In the genomic region with DNA sequence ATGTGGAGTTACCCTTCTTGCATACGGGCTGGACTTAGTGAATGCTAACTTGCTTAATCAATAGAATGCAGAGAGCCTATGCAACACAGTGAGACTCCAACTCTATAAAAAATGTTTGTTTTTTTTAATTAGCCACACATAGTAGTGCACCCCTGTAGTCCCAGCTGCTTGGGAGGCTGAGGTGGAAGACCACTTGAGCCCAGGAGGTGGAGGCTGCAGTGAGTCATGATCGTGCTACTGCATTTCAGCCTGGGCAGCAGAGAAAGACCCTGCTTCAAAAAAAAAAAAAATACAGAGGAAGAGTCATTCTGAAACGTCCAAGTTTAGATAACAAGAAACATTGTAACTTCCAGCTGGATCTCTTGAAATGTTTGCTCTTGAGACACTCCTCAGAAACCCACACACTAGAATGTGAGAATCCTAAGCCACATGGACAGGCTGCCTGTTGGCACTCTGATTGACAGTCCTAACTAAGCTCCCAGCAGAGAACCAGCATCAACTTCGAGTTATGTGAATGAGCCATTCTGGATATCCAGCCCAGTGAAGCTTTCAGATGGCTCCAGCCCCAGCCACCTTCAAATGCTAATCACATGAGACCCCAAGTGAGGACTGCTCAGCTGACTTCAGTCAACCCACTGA, we compare ENCODE assay signal across 22 cellular contexts. TPM values are rescaled to one million over a fixed set of nuclear protein-coding genes. Genes with fewer than 3 reads are reported as not detected.
DNase-seq lines count a peak whose midpoint lies in the region; ATAC-seq and TF ChIP-seq lines count a peak whose summit lies in the region.
"Had no signal": no experiment of that assay in that cellular context is flagged by ENCODE, and none has a peak within 500 bp of the region (broad histone marks: within the 10 kb centered on the region; RNA-seq: fewer than 3 reads in every experiment).

No MANE protein-coding gene starts in this region.

- intact Hi-C loops in OCI-LY7 (cut with micrococcal nuclease; ENCODE audit: unreplicated experiment) = no loop called here
- intact Hi-C loops in testis (cut with DNase I; ENCODE audit: low total_unique reads) = no loop called here
- intact Hi-C loops in heart left ventricle (cut with DNase I) = no loop called here

- H3K4me1 ChIP-seq in OCI-LY7 (ENCODE audit: insufficient read depth, low read length, poor library complexity, severe bottlenecking) (no peaks in the 10 kb centered on the region), fibroblast of lung (ENCODE audit: control insufficient read depth, extremely low read depth, insufficient read depth, low read length) (peaks cover 2% of the 10 kb centered on the region), testis (no peaks in the 10 kb centered on the region), heart left ventricle (no peaks in the 10 kb centered on the region)
- H3K4me1 ChIP-seq: BLaER1 had no signal

- H3K36me3 ChIP-seq in OCI-LY7 (ENCODE audit: insufficient read depth, low read length) = no peaks in the 10 kb centered on the region
- H3K36me3 ChIP-seq in fibroblast of lung (ENCODE audit: control insufficient read depth, insufficient read depth, low read length) = no peaks in the 10 kb centered on the region
- H3K36me3 ChIP-seq in testis (ENCODE audit: low read depth, missing control alignments) = no peaks in the 10 kb centered on the region
- H3K36me3 ChIP-seq in heart left ventricle = no peaks in the 10 kb centered on the region
- H3K36me3 ChIP-seq: BLaER1 had no signal

- POLR2A ChIA-PET in OCI-LY7 (lab: Charles Lee) = no interaction called here

- no peaks in the 10 kb centered on the region for H3K27me3 ChIP-seq in fibroblast of lung (ENCODE audit: control insufficient read depth, insufficient read depth, low read length)
- no peaks in the 10 kb centered on the region for H3K27me3 ChIP-seq in testis
- no peaks in the 10 kb centered on the region for H3K27me3 ChIP-seq in heart left ventricle
- H3K27me3 ChIP-seq: BLaER1 had no signal

- TF ChIP-seq POLR2A in testis (IDR thresholded peaks at IDR 0.05) (no peak), heart left ventricle (IDR thresholded peaks at IDR 0.05) (no peak)

- H3K9ac ChIP-seq in fibroblast of lung (ENCODE audit: insufficient read depth, low read length) = no peak overlapping the region
- H3K9ac ChIP-seq: BLaER1 had no signal

- BruUV-seq in OCI-LY7 (replicated peaks; lab: Mats Ljungman, UMichigan) = no TSS peak

- TF ChIP-seq CTCF in OCI-LY7 (conservative IDR thresholded peaks at IDR 0.05; ENCODE audit: low read length) (no peak), fibroblast of lung (conservative IDR thresholded peaks at IDR 0.05 in 1 of 2, IDR thresholded peaks at IDR 0.05 in 1 of 2; ENCODE audit: low read depth in 1 of 2, low read length in 2 of 2) (no peak), testis (IDR thresholded peaks at IDR 0.05) (no peak), heart left ventricle (IDR thresholded peaks at IDR 0.05) (no peak)

- H3K79me2 ChIP-seq in OCI-LY7 (ENCODE audit: insufficient read depth, low read depth, low read length) (no peaks in the 10 kb centered on the region), fibroblast of lung (ENCODE audit: control insufficient read depth, insufficient read depth, low read length) (no peaks in the 10 kb centered on the region)

- H4K20me1 ChIP-seq in OCI-LY7 (ENCODE audit: insufficient read depth, low read length) = no peaks in the 10 kb centered on the region
- H4K20me1 ChIP-seq in fibroblast of lung (ENCODE audit: control insufficient read depth, extremely low read depth, insufficient read depth, low read length) = no peaks in the 10 kb centered on the region
- H4K20me1 ChIP-seq: BLaER1 had no signal

- H3K4me2 ChIP-seq in OCI-LY7 (ENCODE audit: low read length) (no peak overlapping the region), fibroblast of lung (ENCODE audit: extremely low read depth, insufficient read depth, low read length) (no peak overlapping the region)
- H3K4me2 ChIP-seq: BLaER1 had no signal

- H3K9me2 ChIP-seq in OCI-LY7 (ENCODE audit: insufficient read depth, low read length) = no peaks in the 10 kb centered on the region

- no peak overlapping the region for H3K4me3 ChIP-seq in OCI-LY7 (ENCODE audit: low read depth, low read length, poor library complexity, severe bottlenecking)
- no peak overlapping the region for H3K4me3 ChIP-seq in fibroblast of lung (replicated peaks in 1 of 4; ENCODE audit: control extremely low read depth in 1 of 4, insufficient read depth in 1 of 4, low read depth in 3 of 4, low read length in 4 of 4)
- H3K4me3 ChIP-seq in testis = no peak overlapping the region
- H3K4me3 ChIP-seq in heart left ventricle = no peak overlapping the region
- H3K4me3 ChIP-seq: BLaER1 had no signal

- H3K9me3 ChIP-seq in OCI-LY7 (ENCODE audit: low read length) (peaks cover 4% of the 10 kb centered on the region; the same call in 1 of the 2 replicates), fibroblast of lung (ENCODE audit: control insufficient read depth, insufficient read depth, low read depth, low read length) (no peaks in the 10 kb centered on the region), testis (no peaks in the 10 kb centered on the region), heart left ventricle (peaks cover 0 to 16% (median 2%) of the 10 kb centered on the region in 12 donors)

- H2AFZ ChIP-seq in OCI-LY7 (ENCODE audit: low read length) = 0 out of 2 replicates have a peak overlapping the region, but pooled peaks have one; percentile 21
- peak overlapping the region; percentile 44 for H2AFZ ChIP-seq in fibroblast of lung (ENCODE audit: low read length)

- DNase-seq in DMS 273 (lab: John Stamatoyannopoulos, UW; ENCODE audit: unreplicated experiment) (peak; percentile 87), DMS 273 treated with DMSO at 0.1 percent for 48 hours (lab: John Stamatoyannopoulos, UW) (no peak), OCI-LY7 (ENCODE audit: low spot score) (no peak), fibroblast of lung (ENCODE audit: low read depth in 2 of 2) (peak in 1 of 2 donors; percentile 32), testis (peak; percentile 54), heart left ventricle (no peak), middle frontal gyrus (ENCODE audit: extremely low spot score, low spot score) (no peak)
- DNase-seq: ACHN; CD4-positive, alpha-beta T cell; COR-L47; GDM1; Karpas-422; NCI-H1417; NCI-H1694 treated with DMSO at 0.1 percent for 48 hours; NCI-H446 treated with DMSO at 0.1 percent for 48 hours; NCI-H526 treated with DMSO at 0.1 percent for 48 hours; SHP77 treated with DMSO at 0.1 percent for 48 hours had no signal

- 43 to 45% methylated on average over 4 of the region's 4 CpGs for WGBS in testis, 2 donors
- 31 to 50% (median 49%) methylated on average over 4 of the region's 4 CpGs for WGBS in heart left ventricle, 4 donors

- no peak for ATAC-seq in heart left ventricle
- no peak for ATAC-seq in GM18909 (IDR thresholded peaks at IDR 0.05; ENCODE audit: poor library complexity, unreplicated experiment)
- ATAC-seq: SK-N-SH treated with all-trans-retinoic acid at 6 μM for 48 hours had no signal

- CTCF ChIA-PET in OCI-LY7 (lab: Charles Lee; ENCODE audit: unreplicated experiment) = no interaction called here

- no peak overlapping the region for H3K27ac ChIP-seq in OCI-LY7 (ENCODE audit: low read depth, low read length, poor library complexity, severe bottlenecking)
- no peak overlapping the region for H3K27ac ChIP-seq in fibroblast of lung (ENCODE audit: insufficient read depth, low read length)
- H3K27ac ChIP-seq in testis = no peak overlapping the region
- no peak overlapping the region for H3K27ac ChIP-seq in heart left ventricle
- H3K27ac ChIP-seq: 22Rv1, BLaER1, RWPE1 had no signal

RNA-seq across cellular contexts. Expression of gene CAP1, which starts 20.0 kb away (rescaled TPM):
- 184 and 193 TPM in 2 replicates for total RNA-seq in OCI-LY7 (2014; rRNA removed; shearing (Covaris generic))
- total RNA-seq in OCI-LY7 (2022) (276 and 296 TPM in 2 replicates), fibroblast of lung (270 and 352 TPM in 2 replicates), testis (100 to 1,000 TPM; 159 to 160 TPM), heart left ventricle (100 to 1,000 TPM in 3 of 9 donors, 10 to 100 TPM in 6; 52.1 to 249 (median 69.9) TPM)
- polyA plus RNA-seq in fibroblast of lung (744 and 836 TPM in 2 replicates), testis (ENCODE audit: insufficient read depth, low read depth, low replicate concordance) (231 TPM), heart left ventricle (100 to 1,000 TPM in 1 of 2 donors, 10 to 100 TPM in 1; 23.8 to 118 TPM)
- polyA plus RNA-seq in fibroblast of lung (2012) = 489 and 534 TPM in 2 replicates
- polyA minus RNA-seq in fibroblast of lung (ENCODE audit: low replicate concordance) = 121 and 134 TPM in 2 replicates

Comparison
In these comparisons a context has a peak if more than half of its experiments do, and no peak if none do; other contexts are left out.
1. DNase-seq: peak in DMS 273 (single experiment) and testis (single experiment); none in DMS 273 treated with DMSO at 0.1 percent for 48 hours (single experiment), OCI-LY7 (single experiment), heart left ventricle (0 of 5) and middle frontal gyrus (single experiment).